8 cellular contexts compared by ENCODE assay signal in genomic region chr16:74984670-74985411, GRCh38. TPM values are rescaled to one million over a fixed set of nuclear protein-coding genes. Genes with fewer than 3 reads are reported as not detected.
DNase-seq lines count a peak whose midpoint lies in the region; ATAC-seq and TF ChIP-seq lines count a peak whose summit lies in the region.

Gene WDR59 (minus strand): TSS chr16:74985123. CDS start chr16:74985017, 106 bp downstream.

- TF ChIP-seq CTCF in choroid plexus epithelial cell (conservative IDR thresholded peaks at IDR 0.05; ENCODE audit: low read depth, low read length), result no peak

- CTCF ChIA-PET in activated CD4-positive, alpha-beta T cell treated with anti-CD3 and anti-CD28 coated beads for 36 hours (lab: Charles Lee), result interaction anchor here (0.6 to 3.7 kb wide), 8 partner anchors 9 to 316 kb away, joined by 3 to 25 read pairs (median 3); partner anchors contain the start of gene ZNRF1

- POLR2A ChIA-PET in activated CD4-positive, alpha-beta T cell treated with anti-CD3 and anti-CD28 coated beads for 36 hours (lab: Charles Lee), result interaction anchor here (0.6 to 1.6 kb wide), 9 partner anchors 14 to 663 kb away, joined by 3 to 18 read pairs (median 4); partner anchors contain the start of genes KARS1, TERF2IP and ZNRF1

- peak; percentile 100 for ATAC-seq in HG03442 (IDR thresholded peaks at IDR 0.05; ENCODE audit: unreplicated experiment)
- peak; percentile 100 for ATAC-seq in activated CD4-positive, alpha-beta T cell treated with anti-CD3 and anti-CD28 coated beads for 36 hours

- DNase-seq in Ammon's horn (ENCODE audit: low spot score), result peak; percentile 100
- DNase-seq in GM19238 (ENCODE audit: insufficient read length, low spot score), result peak; percentile 97
- DNase-seq in NCI-H524 (lab: John Stamatoyannopoulos, UW), result peak; percentile 100
- peak; percentile 100 for DNase-seq in activated CD4-positive, alpha-beta T cell treated with anti-CD3 and anti-CD28 coated beads for 36 hours
- peak; percentile 99 for DNase-seq in choroid plexus epithelial cell (ENCODE audit: low read depth)
- peak; percentile 99 for DNase-seq in kidney glomerular epithelial cell (lab: John Stamatoyannopoulos, UW)
- peak; percentile 93 for DNase-seq in stimulated activated CD4-positive, alpha-beta T cell treated with anti-CD3 and anti-CD28 coated beads, Interleukin-1b, Interleukin-23, amount 100 ng/mL, for 1 hour (ENCODE audit: low read depth in 2 of 2)

- H3K27ac Mint-ChIP-seq in activated CD4-positive, alpha-beta T cell treated with anti-CD3 and anti-CD28 coated beads for 36 hours, result peak within 1 kb of the TSS; percentile 85

- H3K4me1 Mint-ChIP-seq in activated CD4-positive, alpha-beta T cell treated with anti-CD3 and anti-CD28 coated beads for 36 hours, result peaks cover 17% of the 10 kb centered on the region

- H3K36me3 Mint-ChIP-seq in activated CD4-positive, alpha-beta T cell treated with anti-CD3 and anti-CD28 coated beads for 36 hours (ENCODE audit: low read depth), result peaks cover 2% of the 10 kb centered on the region

- intact Hi-C loops in activated CD4-positive, alpha-beta T cell treated with anti-CD3 and anti-CD28 coated beads for 36 hours (cut with DNase I, micrococcal nuclease), result loop anchor here (1.0 to 10.0 kb wide), 9 partner anchors 13 to 640 kb away; partner anchors contain the start of genes CFDP1 (in 2 of the 2), ZFP1 (in 2 of the 2), ADAT1 (in 1 of the 2) and MLKL (in 1 of the 2)

- H3K4me3 ChIP-seq in choroid plexus epithelial cell (ENCODE audit: low read depth, low read length), result peak within 1 kb of the TSS; percentile 100

- H3K4me3 Mint-ChIP-seq in activated CD4-positive, alpha-beta T cell treated with anti-CD3 and anti-CD28 coated beads for 36 hours, result peak within 1 kb of the TSS; percentile 85

- H3K27me3 Mint-ChIP-seq in activated CD4-positive, alpha-beta T cell treated with anti-CD3 and anti-CD28 coated beads for 36 hours, result no peaks in the 10 kb centered on the region

- H3K9me3 Mint-ChIP-seq in activated CD4-positive, alpha-beta T cell treated with anti-CD3 and anti-CD28 coated beads for 36 hours (ENCODE audit: low read depth), result no peaks in the 10 kb centered on the region

RNA-seq across cellular contexts. Expression of gene WDR59, which starts in this region (rescaled TPM):
- total RNA-seq in activated CD4-positive, alpha-beta T cell treated with anti-CD3 and anti-CD28 coated beads for 36 hours, result 10 to 100 TPM; 69.2 to 91.4 TPM

Comparison
In these comparisons a context has a peak if more than half of its experiments do, and no peak if none do; other contexts are left out.
1. Peak in every context shown above with its lines: DNase-seq, ATAC-seq and H3K4me3 ChIP-seq.